In genomic region chr11:536841-537621, GRCh38 we compare ENCODE assay signal across 1 cellular context.
A peak's percentile ranks its signal among the peaks of the same experiment; 100 is the strongest.
TF ChIP-seq lines count a peak whose summit lies in the region.

TSS of gene LRRC56 (plus strand) at chr11:537527. CDS start at chr11:540685, 3,158 bp downstream.

TF ChIP-seq in H1, 55 proteins besides CTCF, POLR2A, EP300 and RAD21 (continued from another document):
- TF ChIP-seq USF2 (IDR thresholded peaks at IDR 0.05; ENCODE audit: low read length) (peak; percentile 60; the same call in 1 of the 2 replicates), BCL11A (IDR thresholded peaks at IDR 0.05; ENCODE audit: low read depth in 2 of 2, low read length in 2 of 2) (no peak), RNF2 (IDR thresholded peaks at IDR 0.05; ENCODE audit: borderline replicate concordance, low read depth, low read length, missing control alignments, poor library complexity, severe bottlenecking) (no peak), CREB1 (IDR thresholded peaks at IDR 0.05) (no peak), SIN3A (conservative IDR thresholded peaks at IDR 0.05 in 1 of 2, IDR thresholded peaks at IDR 0.05 in 1 of 2; ENCODE audit: low read depth in 1 of 2, low read length in 2 of 2) (peak in 1 of 2 experiments; percentile 55; a peak in 2 of 4 replicates), SP4 (IDR thresholded peaks at IDR 0.05; ENCODE audit: low read length) (no peak), POU5F1 (IDR thresholded peaks at IDR 0.05; ENCODE audit: low read depth, low read length) (no peak), HDAC2 (IDR thresholded peaks at IDR 0.05; ENCODE audit: borderline replicate concordance in 1 of 2, low read depth in 2 of 2, low read length in 2 of 2) (peak in 1 of 2 experiments; percentile 81; a peak in 1 of 4 replicates), ZNF274 (IDR thresholded peaks at IDR 0.05; ENCODE audit: borderline replicate concordance, extremely low read depth, low read length) (no peak), TEAD4 (IDR thresholded peaks at IDR 0.05; ENCODE audit: low read depth, low read length) (no peak), CTBP2 (IDR thresholded peaks at IDR 0.05; ENCODE audit: borderline replicate concordance, insufficient read depth, insufficient read length, low read length) (peak; percentile 31), TBP (IDR thresholded peaks at IDR 0.05; ENCODE audit: low read depth, low read length) (no peak; the same call in 1 of the 2 replicates), E2F6 (IDR thresholded peaks at IDR 0.05) (peak; percentile 84; the same call in 1 of the 2 replicates), HDAC6 (IDR thresholded peaks at IDR 0.05; ENCODE audit: low read depth, low read length) (no peak)
